Comparison of ENCODE assay signal across 16 cellular contexts in genomic region chr1:39633422-39633821, GRCh38. TPM values are rescaled to one million over a fixed set of nuclear protein-coding genes. Genes with fewer than 3 reads are reported as not detected.
DNase-seq lines count a peak whose midpoint lies in the region; ATAC-seq, FAIRE-seq and TF ChIP-seq lines count a peak whose summit lies in the region.
"Had no signal": no experiment of that assay in that cellular context is flagged by ENCODE, and none has a peak within 500 bp of the region (broad histone marks: within the 10 kb centered on the region; RNA-seq: fewer than 3 reads in every experiment).

No MANE protein-coding gene starts in this region.

- H3K27ac ChIP-seq in GM23338 (ENCODE audit: low read depth) (no peak overlapping the region), K562 (ENCODE audit: extremely low read depth, low read depth, low read length) (no peak overlapping the region), iPS-20b (ENCODE audit: low read length) (no peak overlapping the region), gastrocnemius medialis (peak overlapping the region in 3 of 4 donors; percentile 15 to 75 (median 61))
- H3K27ac ChIP-seq: VCaP had no signal

- TF ChIP-seq EP300 in K562 (IDR thresholded peaks at IDR 0.05; ENCODE audit: low read length), result no peak

- no peaks in the 10 kb centered on the region for H3K36me3 ChIP-seq in GM23338 (ENCODE audit: insufficient read depth)
- no peaks in the 10 kb centered on the region for H3K36me3 ChIP-seq in K562 (ENCODE audit: control insufficient read depth, insufficient read depth, low read length)
- no peaks in the 10 kb centered on the region for H3K36me3 ChIP-seq in iPS-20b (ENCODE audit: insufficient read depth, low read depth, low read length)
- H3K36me3 ChIP-seq in gastrocnemius medialis, result no peaks in the 10 kb centered on the region

- peak overlapping the region; percentile 53 for H3K4me3 ChIP-seq in GM23338
- no peak overlapping the region for H3K4me3 ChIP-seq in K562
- peak overlapping the region; percentile 54; the same call in 1 of the 2 replicates for H3K4me3 ChIP-seq in iPS-20b (ENCODE audit: low read length)
- H3K4me3 ChIP-seq in gastrocnemius medialis, result peak overlapping the region in 2 of 4 donors; percentile 25 to 28
- H3K4me3 ChIP-seq: GM12878 had no signal

- TF ChIP-seq CTCF in GM23338 (conservative IDR thresholded peaks at IDR 0.05; ENCODE audit: low read depth in 2 of 2) (no peak), K562 (IDR thresholded peaks at IDR 0.05 in 2 of 3, conservative IDR thresholded peaks at IDR 0.05 in 1 of 3; ENCODE audit: insufficient read depth in 2 of 3, low read depth in 1 of 3, low read length in 3 of 3) (no peak), gastrocnemius medialis (IDR thresholded peaks at IDR 0.05 in 4 of 5, conservative IDR thresholded peaks at IDR 0.05 in 1 of 5) (no peak)

- no peaks in the 10 kb centered on the region for H3K9me3 Mint-ChIP-seq in GM23338
- no peaks in the 10 kb centered on the region for H3K9me3 Mint-ChIP-seq in activated CD4-positive, alpha-beta T cell treated with anti-CD3 and anti-CD28 coated beads, Interleukin-2, amount 10 ng/mL, durations not matched to agents 24 days and 14 days

- DNase-seq in GM23338 (ENCODE audit: low spot score) (no peak), K562 (ENCODE audit: extremely low read depth in 1 of 4, low spot score in 3 of 4) (no peak), gastrocnemius medialis (no peak), NCI-H146 (lab: John Stamatoyannopoulos, UW) (no peak), medulla oblongata (ENCODE audit: extremely low spot score) (no peak)
- no peak for DNase-seq in activated CD4-positive, alpha-beta T cell treated with anti-CD3 and anti-CD28 coated beads, Interleukin-2, amount 10 ng/mL, durations not matched to agents 24 days and 14 days
- DNase-seq: DND-41; effector CD8-positive, alpha-beta T cell; NCI-H2227 treated with DMSO at 0.1 percent for 48 hours; SK-N-SH had no signal

- TF ChIP-seq POLR2A in K562 (conservative IDR thresholded peaks at IDR 0.05) (no peak), gastrocnemius medialis (IDR thresholded peaks at IDR 0.05) (no peak)

- in situ Hi-C loops in K562 (cut with MboI), result no loop called here
- in situ Hi-C loops in gastrocnemius medialis (cut with MboI; ENCODE audit: low sequenced_read_pairs in 4 of 4), result no loop called here

- BruUV-seq in K562 (replicated peaks; lab: Mats Ljungman, UMichigan), result no TSS peak

- H3K9ac ChIP-seq in K562 (ENCODE audit: insufficient read depth in 1 of 2, low read depth in 2 of 2, low read length in 2 of 2), result 0 out of 4 replicates have a peak overlapping the region, but pooled peaks of 1 of the 2 experiments have one; percentile 45
- H3K9ac ChIP-seq in iPS-20b (ENCODE audit: low read depth, low read length), result no peak overlapping the region
- H3K9ac ChIP-seq: SK-N-SH had no signal

- no peaks in the 10 kb centered on the region for H3K9me3 ChIP-seq in K562 (replicated peaks; ENCODE audit: control insufficient read depth, insufficient read depth, low read depth, low read length)
- no peaks in the 10 kb centered on the region for H3K9me3 ChIP-seq in iPS-20b (ENCODE audit: insufficient read depth, low read depth, low read length)
- H3K9me3 ChIP-seq in gastrocnemius medialis, result no peaks in the 10 kb centered on the region
- H3K9me3 ChIP-seq: adrenal gland, SK-N-SH had no signal

- H3K27ac Mint-ChIP-seq in GM23338, result no peak overlapping the region
- H3K27ac Mint-ChIP-seq in activated CD4-positive, alpha-beta T cell treated with anti-CD3 and anti-CD28 coated beads, Interleukin-2, amount 10 ng/mL, durations not matched to agents 24 days and 14 days, result no peak overlapping the region

- 17% methylated on average over 3 of the region's 3 CpGs for WGBS in K562 (ENCODE audit: insufficient coverage, low coverage, missing lambda C conversion rate)

- POLR2A ChIA-PET in K562 (lab: Yijun Ruan, JAX), result interaction anchor here (1.0 to 2.4 kb wide), 5 partner anchors 9 to 105 kb away, joined by 3 to 12 read pairs (median 4); partner anchors contain the start of gene PPIE

- peaks cover 3% of the 10 kb centered on the region; the same call in 1 of the 2 replicates for H4K20me1 ChIP-seq in GM23338 (replicated peaks; ENCODE audit: insufficient read depth)
- H4K20me1 ChIP-seq in K562 (replicated peaks; ENCODE audit: control insufficient read depth, insufficient read depth, low read length), result peaks cover 18% of the 10 kb centered on the region; the same call in 1 of the 2 replicates

- 0 out of 2 replicates have a peak, but pooled peaks cover 3% of the 10 kb centered on the region for H3F3A ChIP-seq in GM23338 (replicated peaks; ENCODE audit: low read depth)

- ATAC-seq in GM23338 (no peak; the same call in 2 of the 3 replicates), K562 (no peak), gastrocnemius medialis (no peak), GM19328 (IDR thresholded peaks at IDR 0.05; ENCODE audit: unreplicated experiment) (no peak)
- ATAC-seq: GM12878 had no signal

- peaks cover 25% of the 10 kb centered on the region for H3K4me1 Mint-ChIP-seq in GM23338
- H3K4me1 Mint-ChIP-seq in activated CD4-positive, alpha-beta T cell treated with anti-CD3 and anti-CD28 coated beads, Interleukin-2, amount 10 ng/mL, durations not matched to agents 24 days and 14 days, result peaks cover 16% of the 10 kb centered on the region

- FAIRE-seq in K562 (lab: Jason Lieb, UNC), result no peak
- FAIRE-seq: GM12878 had no signal

- CTCF ChIA-PET in K562 (lab: Yijun Ruan, JAX; ENCODE audit: low intra/inter-chr PET ratio), result no interaction called here

- H3K9me2 ChIP-seq in GM23338 (ENCODE audit: insufficient read depth), result no peaks in the 10 kb centered on the region
- H3K9me2 ChIP-seq: SK-N-SH had no signal

- H3K27me3 Mint-ChIP-seq in GM23338 (ENCODE audit: insufficient read depth, low read depth, poor library complexity), result peaks cover 36% of the 10 kb centered on the region
- H3K27me3 Mint-ChIP-seq in activated CD4-positive, alpha-beta T cell treated with anti-CD3 and anti-CD28 coated beads, Interleukin-2, amount 10 ng/mL, durations not matched to agents 24 days and 14 days, result peaks cover 28% of the 10 kb centered on the region

- TF ChIP-seq RAD21 in K562 (CRISPR knock-in tag; conservative IDR thresholded peaks at IDR 0.05 in 1 of 2, IDR thresholded peaks at IDR 0.05 in 1 of 2), result no peak

- no peaks in the 10 kb centered on the region for H3K79me2 ChIP-seq in GM23338 (replicated peaks; ENCODE audit: insufficient read depth)
- no peaks in the 10 kb centered on the region for H3K79me2 ChIP-seq in K562 (ENCODE audit: control insufficient read depth, insufficient read depth, low read length)

- intact Hi-C loops in K562 (cut with micrococcal nuclease), result no loop called here
- intact Hi-C loops in gastrocnemius medialis (cut with DNase I; ENCODE audit: low total_unique reads), result no loop called here
- intact Hi-C loops in activated CD4-positive, alpha-beta T cell treated with anti-CD3 and anti-CD28 coated beads, Interleukin-2, amount 10 ng/mL, durations not matched to agents 24 days and 14 days (cut with micrococcal nuclease), result no loop called here

- H3K27me3 ChIP-seq in GM23338 (ENCODE audit: insufficient read depth), result peaks cover 65% of the 10 kb centered on the region
- H3K27me3 ChIP-seq in K562 (ENCODE audit: control insufficient read depth in 2 of 2, insufficient read depth in 2 of 2, low read length in 2 of 2), result peaks cover 52 to 70% of the 10 kb centered on the region in 2 experiments
- H3K27me3 ChIP-seq in iPS-20b (ENCODE audit: insufficient read depth, low read length), result peaks cover 92% of the 10 kb centered on the region
- H3K27me3 ChIP-seq in gastrocnemius medialis, result peaks cover 0 to 4% (median under 1%) of the 10 kb centered on the region in 3 donors
- H3K27me3 ChIP-seq: adrenal gland had no signal

- no peaks in the 10 kb centered on the region; the same call in 2 of the 3 replicates for H3K36me3 Mint-ChIP-seq in GM23338 (ENCODE audit: low read depth)
- H3K36me3 Mint-ChIP-seq in activated CD4-positive, alpha-beta T cell treated with anti-CD3 and anti-CD28 coated beads, Interleukin-2, amount 10 ng/mL, durations not matched to agents 24 days and 14 days (ENCODE audit: low read depth), result no peaks in the 10 kb centered on the region

- H3K4me3 Mint-ChIP-seq in GM23338, result peak overlapping the region; percentile 60
- no peak overlapping the region for H3K4me3 Mint-ChIP-seq in activated CD4-positive, alpha-beta T cell treated with anti-CD3 and anti-CD28 coated beads, Interleukin-2, amount 10 ng/mL, durations not matched to agents 24 days and 14 days

- H3K4me2 ChIP-seq in GM23338 (peak overlapping the region; percentile 74), K562 (ENCODE audit: insufficient read depth, low read length) (no peak overlapping the region)
- H3K4me2 ChIP-seq: SK-N-SH had no signal

- H3K9me1 ChIP-seq in K562 (ENCODE audit: control insufficient read depth, insufficient read depth, low read length), result peaks cover 3% of the 10 kb centered on the region

- H3K4me1 ChIP-seq in GM23338 (ENCODE audit: insufficient read depth), result peaks cover 22% of the 10 kb centered on the region
- peaks cover 3 to 9% of the 10 kb centered on the region in 2 experiments; a peak in 3 of 5 replicates for H3K4me1 ChIP-seq in K562 (replicated peaks in 1 of 2; ENCODE audit: control insufficient read depth in 2 of 2, insufficient read depth in 2 of 2, low read length in 2 of 2)
- H3K4me1 ChIP-seq in iPS-20b (ENCODE audit: insufficient read depth, low read length), result peaks cover 7% of the 10 kb centered on the region; the same call in 1 of the 2 replicates
- H3K4me1 ChIP-seq in gastrocnemius medialis, result peaks cover 7 to 14% of the 10 kb centered on the region in 2 donors
- H3K4me1 ChIP-seq: adrenal gland had no signal

- H2AFZ ChIP-seq in GM23338, result peak overlapping the region; percentile 52; the same call in 1 of the 2 replicates
- H2AFZ ChIP-seq in K562 (ENCODE audit: low read depth, low read length), result no peak overlapping the region

RNA-seq across cellular contexts. Expression of gene HEYL, which starts 6.0 kb away (rescaled TPM):
- 4.1 and 4.5 TPM in 2 replicates for total RNA-seq in GM23338 (2014; rRNA removed; shearing (Covaris generic))
- polyA plus RNA-seq in GM23338 (2016; fragmentation: Nextera tagmentation; extraction: Ambion mirVana), result 1.6 and 1.8 TPM in 2 replicates
- 0.63 and 1.4 TPM in 2 replicates for total RNA-seq in K562 (2011; cell fraction: chromatin; rRNA removed; ENCODE audit: low replicate concordance)
- 0.53 and 1.0 TPM in 2 replicates for total RNA-seq in K562 (2011; cell fraction: nucleolus; rRNA removed)
- total RNA-seq in K562 (2011; cell fraction: nucleoplasm; rRNA removed), result 0.84 and 0.88 TPM in 2 replicates
- total RNA-seq in K562 (2014; rRNA removed), result 0.14 and 0.37 TPM in 2 replicates
- total RNA-seq in K562 (2014; rRNA removed; fragmentation: Illumina TruSeq; extraction: Trizol), result 0.32 and 0.33 TPM in 2 replicates
- total RNA-seq in K562 (2015; rRNA removed; fragmentation: Illumina TruSeq; extraction: Trizol), result 0.15 and 0.22 TPM in 2 replicates
- 0.78 and 0.89 TPM in 2 replicates for total RNA-seq in K562 (2021)
- 0.25 and 0.50 TPM in 2 replicates for polyA plus RNA-seq in K562 (2011; rRNA removed)
- polyA plus RNA-seq in K562 (2011; cell fraction: cytosol; rRNA removed), result 0.38 and 0.48 TPM in 2 replicates
- polyA plus RNA-seq in K562 (2011; cell fraction: nucleus; rRNA removed), result 0.48 and 0.52 TPM in 2 replicates
- polyA plus RNA-seq in K562 (2012), result 0.56 and 0.89 TPM in 2 replicates
- polyA plus RNA-seq in K562 (2014; fragmentation: Illumina TruSeq; extraction: Trizol), result 0.69 and 0.70 TPM in 2 replicates
- under 1 TPM; 0.13 to 0.14 TPM for polyA plus RNA-seq in K562 (2014; fragmentation: Nextera tagmentation; extraction: Ambion mirVana)
- 0.33 and 0.71 TPM in 2 replicates for polyA plus RNA-seq in K562 (2014; rRNA removed)
- polyA minus RNA-seq in K562 (2011; rRNA and poly(A)+ RNA removed), result 0.48 and 0.53 TPM in 2 replicates
- polyA minus RNA-seq in K562 (2011; cell fraction: cytosol; rRNA and poly(A)+ RNA removed), result 0.29 and 0.36 TPM in 2 replicates
- polyA minus RNA-seq in K562 (2011; cell fraction: nucleus; rRNA and poly(A)+ RNA removed), result 0.44 and 0.54 TPM in 2 replicates
- 1 to 10 TPM in 3 of 4 donors, under 1 TPM in 1; 0.78 to 3.3 (median 2.4) TPM for total RNA-seq in gastrocnemius medialis
- not detected in 2 replicates for total RNA-seq in activated CD4-positive, alpha-beta T cell treated with anti-CD3 and anti-CD28 coated beads, Interleukin-2, amount 10 ng/mL, durations not matched to agents 24 days and 14 days
- polyA plus RNA-seq: SK-N-SH had no signal

RNA-seq across cellular contexts. Expression of gene NT5C1A, which starts 38.5 kb away (rescaled TPM):
- total RNA-seq in GM23338 (2014; rRNA removed; shearing (Covaris generic)), result not detected in 2 replicates
- polyA plus RNA-seq in GM23338 (2016; fragmentation: Nextera tagmentation; extraction: Ambion mirVana) (not detected in 2 replicates), K562 (2011; rRNA removed) (not detected in 2 replicates), K562 (2014; fragmentation: Illumina TruSeq; extraction: Trizol) (not detected in 2 replicates), K562 (2014; fragmentation: Nextera tagmentation; extraction: Ambion mirVana) (not detected), K562 (2014; rRNA removed) (not detected in 2 replicates)
- not detected in 2 replicates for total RNA-seq in K562 (2011; cell fraction: chromatin; rRNA removed; ENCODE audit: low replicate concordance)
- 0.33 TPM in 1 of 2 replicates, not detected in the other for total RNA-seq in K562 (2011; cell fraction: nucleolus; rRNA removed)
- not detected in 2 replicates for total RNA-seq in K562 (2011; cell fraction: nucleoplasm; rRNA removed)
- total RNA-seq in K562 (2014; rRNA removed) (not detected in 2 replicates), K562 (2014; rRNA removed; fragmentation: Illumina TruSeq; extraction: Trizol) (not detected in 2 replicates), K562 (2015; rRNA removed; fragmentation: Illumina TruSeq; extraction: Trizol) (not detected in 2 replicates), K562 (2021) (not detected in 2 replicates), gastrocnemius medialis (10 to 100 TPM; 10.8 to 85.5 (median 59.9) TPM)
- not detected in 2 replicates for polyA plus RNA-seq in K562 (2011; cell fraction: cytosol; rRNA removed)
- polyA plus RNA-seq in K562 (2011; cell fraction: nucleus; rRNA removed), result not detected in 2 replicates
- not detected in 2 replicates for polyA plus RNA-seq in K562 (2012)
- polyA minus RNA-seq in K562 (2011; rRNA and poly(A)+ RNA removed), result not detected in 2 replicates
- polyA minus RNA-seq in K562 (2011; cell fraction: cytosol; rRNA and poly(A)+ RNA removed), result not detected in 2 replicates
- not detected in 2 replicates for polyA minus RNA-seq in K562 (2011; cell fraction: nucleus; rRNA and poly(A)+ RNA removed)
- 0.31 and 0.56 TPM in 2 replicates for total RNA-seq in activated CD4-positive, alpha-beta T cell treated with anti-CD3 and anti-CD28 coated beads, Interleukin-2, amount 10 ng/mL, durations not matched to agents 24 days and 14 days
- total RNA-seq: left colon had no signal

RNA-seq across cellular contexts. Expression of gene PABPC4, which starts 56.8 kb away (rescaled TPM):
- total RNA-seq in GM23338 (2014; rRNA removed; shearing (Covaris generic)), result 193 and 199 TPM in 2 replicates
- polyA plus RNA-seq in GM23338 (2016; fragmentation: Nextera tagmentation; extraction: Ambion mirVana) (280 and 328 TPM in 2 replicates), K562 (2011; rRNA removed) (145 and 147 TPM in 2 replicates), K562 (2014; fragmentation: Illumina TruSeq; extraction: Trizol) (369 and 413 TPM in 2 replicates), K562 (2014; fragmentation: Nextera tagmentation; extraction: Ambion mirVana) (10 to 100 TPM; 77.7 to 88.4 TPM), K562 (2014; rRNA removed) (264 and 303 TPM in 2 replicates)
- total RNA-seq in K562 (2011; cell fraction: chromatin; rRNA removed; ENCODE audit: low replicate concordance), result 568 TPM in 2 replicates
- 333 and 358 TPM in 2 replicates for total RNA-seq in K562 (2011; cell fraction: nucleolus; rRNA removed)
- total RNA-seq in K562 (2011; cell fraction: nucleoplasm; rRNA removed), result 368 and 413 TPM in 2 replicates
- total RNA-seq in K562 (2014; rRNA removed) (207 and 244 TPM in 2 replicates), K562 (2014; rRNA removed; fragmentation: Illumina TruSeq; extraction: Trizol) (212 and 220 TPM in 2 replicates), K562 (2015; rRNA removed; fragmentation: Illumina TruSeq; extraction: Trizol) (169 and 175 TPM in 2 replicates), K562 (2021) (520 and 526 TPM in 2 replicates), gastrocnemius medialis (100 to 1,000 TPM; 259 to 468 (median 371) TPM)
- 136 and 188 TPM in 2 replicates for polyA plus RNA-seq in K562 (2011; cell fraction: cytosol; rRNA removed)
- polyA plus RNA-seq in K562 (2011; cell fraction: nucleus; rRNA removed), result 574 and 790 TPM in 2 replicates
- 240 and 315 TPM in 2 replicates for polyA plus RNA-seq in K562 (2012)
- polyA minus RNA-seq in K562 (2011; rRNA and poly(A)+ RNA removed), result 134 and 150 TPM in 2 replicates
- polyA minus RNA-seq in K562 (2011; cell fraction: cytosol; rRNA and poly(A)+ RNA removed), result 197 and 243 TPM in 2 replicates
- 113 and 158 TPM in 2 replicates for polyA minus RNA-seq in K562 (2011; cell fraction: nucleus; rRNA and poly(A)+ RNA removed)
- 337 and 353 TPM in 2 replicates for total RNA-seq in activated CD4-positive, alpha-beta T cell treated with anti-CD3 and anti-CD28 coated beads, Interleukin-2, amount 10 ng/mL, durations not matched to agents 24 days and 14 days

RNA-seq across cellular contexts. Expression of gene HPCAL4, which starts 57.8 kb away (rescaled TPM):
- 1.1 and 1.2 TPM in 2 replicates for total RNA-seq in GM23338 (2014; rRNA removed; shearing (Covaris generic))
- polyA plus RNA-seq in GM23338 (2016; fragmentation: Nextera tagmentation; extraction: Ambion mirVana) (0.08 and 0.12 TPM in 2 replicates), K562 (2011; rRNA removed) (0.04 and 0.07 TPM in 2 replicates), K562 (2014; fragmentation: Illumina TruSeq; extraction: Trizol) (0.04 TPM in 1 of 2 replicates, not detected in the other), K562 (2014; fragmentation: Nextera tagmentation; extraction: Ambion mirVana) (under 1 TPM in 1 of 2 experiments, not detected in 1; 0.01 TPM), K562 (2014; rRNA removed) (not detected in 2 replicates)
- total RNA-seq in K562 (2011; cell fraction: chromatin; rRNA removed; ENCODE audit: low replicate concordance), result not detected in 2 replicates
- total RNA-seq in K562 (2011; cell fraction: nucleolus; rRNA removed), result 0.17 TPM in 1 of 2 replicates, not detected in the other
- 0.07 TPM in 1 of 2 replicates, not detected in the other for total RNA-seq in K562 (2011; cell fraction: nucleoplasm; rRNA removed)
- total RNA-seq in K562 (2014; rRNA removed) (not detected in 2 replicates), K562 (2014; rRNA removed; fragmentation: Illumina TruSeq; extraction: Trizol) (0.04 TPM in 1 of 2 replicates, not detected in the other), K562 (2015; rRNA removed; fragmentation: Illumina TruSeq; extraction: Trizol) (not detected in 2 replicates), K562 (2021) (0.04 TPM in 2 replicates), gastrocnemius medialis (1 to 10 TPM in 3 of 4 donors, under 1 TPM in 1; 0.92 to 9.0 (median 3.2) TPM)
- polyA plus RNA-seq in K562 (2011; cell fraction: cytosol; rRNA removed), result 0.06 and 0.09 TPM in 2 replicates
- polyA plus RNA-seq in K562 (2011; cell fraction: nucleus; rRNA removed), result 0.06 TPM in 2 replicates
- polyA plus RNA-seq in K562 (2012), result 0.03 and 0.06 TPM in 2 replicates
- polyA minus RNA-seq in K562 (2011; rRNA and poly(A)+ RNA removed), result 0.06 and 0.11 TPM in 2 replicates
- not detected in 2 replicates for polyA minus RNA-seq in K562 (2011; cell fraction: cytosol; rRNA and poly(A)+ RNA removed)
- 0.11 TPM in 1 of 2 replicates, not detected in the other for polyA minus RNA-seq in K562 (2011; cell fraction: nucleus; rRNA and poly(A)+ RNA removed)
- total RNA-seq in activated CD4-positive, alpha-beta T cell treated with anti-CD3 and anti-CD28 coated beads, Interleukin-2, amount 10 ng/mL, durations not matched to agents 24 days and 14 days, result 0.38 and 0.44 TPM in 2 replicates

Comparison
In these comparisons a context has a peak if more than half of its experiments do, and no peak if none do; other contexts are left out.
1. H3K27ac ChIP-seq: peak in gastrocnemius medialis (3 of 4); none in GM23338 (single experiment), K562 (single experiment) and iPS-20b (single experiment).